15 cellular contexts compared by ENCODE assay signal in genomic region chr6:6801635-6802218, GRCh38.
DNase-seq lines count a peak whose midpoint lies in the region; ATAC-seq and TF ChIP-seq lines count a peak whose summit lies in the region.
"Had no signal": no experiment of that assay in that cellular context is flagged by ENCODE, and none has a peak within 500 bp of the region (broad histone marks: within the 10 kb centered on the region; RNA-seq: fewer than 3 reads in every experiment).

No MANE protein-coding gene starts in this region.

- H3K4me1 Mint-ChIP-seq in Calu3 (ENCODE audit: low read depth, unreplicated experiment): peaks cover 28% of the 10 kb centered on the region

- peak overlapping the region; percentile 35 for H3K27ac Mint-ChIP-seq in Calu3 (ENCODE audit: unreplicated experiment)

- DNase-seq in Calu3 (no peak), RWPE1 (ENCODE audit: low spot score) (no peak), foreskin keratinocyte (no peak), thyroid gland (peak; percentile 68 to 77), D341Med (ENCODE audit: low spot score) (no peak), NCI-H524 treated with DMSO at 0.1 percent for 48 hours (lab: John Stamatoyannopoulos, UW) (no peak)
- no peak for DNase-seq in stimulated activated CD4-positive, alpha-beta T cell treated with anti-CD3 and anti-CD28 coated beads, Interleukin-2, amount 100 ng/mL, for 48 hours
- DNase-seq: CD4-positive, alpha-beta memory T cell; DMS79 treated with DMSO at 0.1 percent for 48 hours; HCEC 1CT; NCI-H1436; NCI-H2029 treated with DMSO at 0.1 percent for 48 hours; NCI-H510A treated with DMSO at 0.1 percent for 48 hours; PC-9 had no signal

- H3K27me3 Mint-ChIP-seq in Calu3 (ENCODE audit: unreplicated experiment): no peaks in the 10 kb centered on the region

- H3K9me3 ChIP-seq in thyroid gland: no peaks in the 10 kb centered on the region

- no peak for TF ChIP-seq POLR2A in thyroid gland (IDR thresholded peaks at IDR 0.05)

- intact Hi-C loops in Calu3 (cut with micrococcal nuclease; ENCODE audit: unreplicated experiment): no loop called here
- intact Hi-C loops in thyroid gland (cut with DNase I): no loop called here

- H3K27me3 ChIP-seq in foreskin keratinocyte: no peaks in the 10 kb centered on the region
- no peaks in the 10 kb centered on the region for H3K27me3 ChIP-seq in thyroid gland

- no peak for TF ChIP-seq CTCF in Calu3 (IDR thresholded peaks at IDR 0.05; ENCODE audit: unreplicated experiment)
- no peak for TF ChIP-seq CTCF in RWPE1 (conservative IDR thresholded peaks at IDR 0.05; ENCODE audit: low read depth)
- no peak for TF ChIP-seq CTCF in foreskin keratinocyte (conservative IDR thresholded peaks at IDR 0.05)
- no peak for TF ChIP-seq CTCF in thyroid gland (IDR thresholded peaks at IDR 0.05)

- no peak overlapping the region for H3K4me3 ChIP-seq in thyroid gland (replicated peaks in 1 of 3)
- H3K4me3 ChIP-seq: PC-9, SK-N-MC had no signal

- H3K4me3 Mint-ChIP-seq in Calu3 (ENCODE audit: low read depth, unreplicated experiment): no peak overlapping the region
- H3K4me3 Mint-ChIP-seq: CD4-positive, alpha-beta memory T cell had no signal

- H3K36me3 ChIP-seq in thyroid gland: no peaks in the 10 kb centered on the region

- POLR2A ChIA-PET in RWPE1 (lab: Yijun Ruan, JAX; ENCODE audit: low non-redundant PET): no interaction called here

- peaks cover 5% of the 10 kb centered on the region for H3K36me3 Mint-ChIP-seq in Calu3 (ENCODE audit: insufficient read depth, unreplicated experiment)
- H3K36me3 Mint-ChIP-seq: CD4-positive, alpha-beta memory T cell had no signal

- BruUV-seq in Calu3 (replicated peaks; lab: Mats Ljungman, UMichigan): no TSS peak

- H3K9me3 Mint-ChIP-seq in Calu3 (ENCODE audit: low read depth, unreplicated experiment): no peaks in the 10 kb centered on the region
- H3K9me3 Mint-ChIP-seq: CD4-positive, alpha-beta memory T cell had no signal

- CTCF ChIA-PET in Calu3 (lab: Charles Lee) (no interaction called here), RWPE1 (lab: Yijun Ruan, JAX) (no interaction called here)

- peaks cover 25% of the 10 kb centered on the region for H3K4me1 ChIP-seq in foreskin keratinocyte
- peaks cover 18 to 21% of the 10 kb centered on the region in 2 donors for H3K4me1 ChIP-seq in thyroid gland

- WGBS in thyroid gland, 2 donors: 61 to 65% methylated on average over 9 of the region's 9 CpGs

- no peak for ATAC-seq in foreskin keratinocyte

- H3K27ac ChIP-seq in RWPE1: peak overlapping the region; percentile 84
- peak overlapping the region; percentile 99 for H3K27ac ChIP-seq in foreskin keratinocyte
- H3K27ac ChIP-seq in thyroid gland: peak overlapping the region in 1 of 3 donors; percentile 38
- H3K27ac ChIP-seq: SK-N-MC had no signal

Comparison
In these comparisons a context has a peak if more than half of its experiments do, and no peak if none do; other contexts are left out.
1. DNase-seq: peak in thyroid gland (2 of 2); none in Calu3 (single experiment), RWPE1 (single experiment), foreskin keratinocyte (0 of 2), stimulated activated CD4-positive, alpha-beta T cell treated with anti-CD3 and anti-CD28 coated beads, Interleukin-2, amount 100 ng/mL, for 48 hours (0 of 2), D341Med (single experiment) and NCI-H524 treated with DMSO at 0.1 percent for 48 hours (single experiment).